In genomic region chr12:115451785-115452736, GRCh38 we compare ENCODE assay signal across 1 cellular context.
TF ChIP-seq lines count a peak whose summit lies in the region.

No MANE protein-coding gene starts in this region.

TF ChIP-seq in SK-N-SH, 30 proteins besides CTCF, POLR2A, EP300 and RAD21 (continued from another document):
- TF ChIP-seq REST (IDR thresholded peaks at IDR 0.05; ENCODE audit: low read depth, low read length) (no peak), IRF3 (IDR thresholded peaks at IDR 0.05; ENCODE audit: low read depth, low read length) (no peak), USF1 (IDR thresholded peaks at IDR 0.05; ENCODE audit: borderline replicate concordance, low read depth) (no peak)
